Comparison of ENCODE assay signal across 14 cellular contexts in genomic region chr12:103833891-103834290, GRCh38. TPM values are rescaled to one million over a fixed set of nuclear protein-coding genes. Genes with fewer than 3 reads are reported as not detected.
DNase-seq lines count a peak whose midpoint lies in the region; ATAC-seq and TF ChIP-seq lines count a peak whose summit lies in the region.
"Had no signal": no experiment of that assay in that cellular context is flagged by ENCODE, and none has a peak within 500 bp of the region (broad histone marks: within the 10 kb centered on the region; RNA-seq: fewer than 3 reads in every experiment).

No MANE protein-coding gene starts in this region.

- H3K4me3 ChIP-seq in SK-N-MC (no peak overlapping the region), fibroblast of pulmonary artery (replicated peaks; ENCODE audit: low read depth, low read length) (no peak overlapping the region), thoracic aorta (peak overlapping the region; percentile 37)

- H3K9me3 ChIP-seq in SK-N-MC (ENCODE audit: low read depth, low read length) (no peaks in the 10 kb centered on the region), thoracic aorta (no peaks in the 10 kb centered on the region)

- TF ChIP-seq CTCF in fibroblast of pulmonary artery (IDR thresholded peaks at IDR 0.05; ENCODE audit: low read length, missing control alignments) (peak; percentile 17), thoracic aorta (IDR thresholded peaks at IDR 0.05) (no peak)

- ATAC-seq in thoracic aorta (ENCODE audit: insufficient number of reproducible peaks, low FRiP score, low read depth) (no peak), HG03108 (IDR thresholded peaks at IDR 0.05; ENCODE audit: unreplicated experiment) (no peak), HG03460 (IDR thresholded peaks at IDR 0.05; ENCODE audit: unreplicated experiment) (no peak)

- no peaks in the 10 kb centered on the region; the same call in 1 of the 2 replicates for H3K36me3 ChIP-seq in SK-N-MC (ENCODE audit: insufficient read depth, low read length)
- H3K36me3 ChIP-seq in thoracic aorta, result no peaks in the 10 kb centered on the region

- H3K4me1 ChIP-seq in thoracic aorta (ENCODE audit: control insufficient read depth in 1 of 2, low read depth in 2 of 2), result peaks cover 41 to 84% of the 10 kb centered on the region in 2 donors

- H3K27ac ChIP-seq in SK-N-MC (no peak overlapping the region), thoracic aorta (peak overlapping the region; percentile 69 to 74)

- DNase-seq in NCI-H1417 (lab: John Stamatoyannopoulos, UW), result peak in 2 of 3 experiments; percentile 13 to 40
- DNase-seq in NCI-H1417 treated with DMSO at 0.1 percent for 48 hours (lab: John Stamatoyannopoulos, UW), result no peak
- DNase-seq in SK-N-MC (ENCODE audit: low read depth, low spot score), result no peak
- DNase-seq in fibroblast of pulmonary artery (ENCODE audit: low read depth), result no peak
- DNase-seq in thoracic aorta (ENCODE audit: low spot score), result no peak
- no peak for DNase-seq in NCI-H226
- DNase-seq: activated CD4-positive, alpha-beta T cell treated with anti-CD3 and anti-CD28 coated beads, Interleukin-2, amount 10 ng/mL, durations not matched to agents 7 days and 5 days; activated T-cell treated with anti-CD3 and anti-CD28 coated beads, Interleukin-2, amount 50 U/mL, for 1 hour; NCI-H1048; NCI-H524 treated with DMSO at 0.1 percent for 48 hours; RPMI8226; T-helper 2 cell had no signal

- H3K9ac ChIP-seq in SK-N-MC (ENCODE audit: insufficient read length), result peak overlapping the region; percentile 25

- no peaks in the 10 kb centered on the region for H3K27me3 ChIP-seq in thoracic aorta (replicated peaks; ENCODE audit: insufficient read depth)

RNA-seq across cellular contexts. Expression of gene NT5DC3, which starts 7.1 kb away (rescaled TPM):
- total RNA-seq in thoracic aorta, result 10 to 100 TPM; 36.0 to 62.4 TPM

Comparison
In these comparisons a context has a peak if more than half of its experiments do, and no peak if none do; other contexts are left out.
1. DNase-seq: peak in NCI-H1417 (2 of 3); none in NCI-H1417 treated with DMSO at 0.1 percent for 48 hours (single experiment), SK-N-MC (single experiment), fibroblast of pulmonary artery (single experiment), thoracic aorta (single experiment) and NCI-H226 (single experiment).